Comparison of ENCODE assay signal across 7 cellular contexts in genomic region chr21:20741445-20741844, GRCh38.
"Had no signal": no experiment of that assay in that cellular context is flagged by ENCODE, and none has a peak within 500 bp of the region (broad histone marks: within the 10 kb centered on the region; RNA-seq: fewer than 3 reads in every experiment).

No MANE protein-coding gene starts in this region.

- H2AFZ ChIP-seq: GM23338 had no signal

- H3K9me3 ChIP-seq: HAP-1 had no signal

- H3K36me3 ChIP-seq: HAP-1 had no signal

- H3K4me2 ChIP-seq: GM23338 had no signal

- ATAC-seq: GM23338, HCT116 had no signal

- H3K27ac ChIP-seq: HL-60 had no signal

- DNase-seq: H7, HFFc6, KG1 had no signal

- H3K4me3 ChIP-seq: GM23338, HAP-1 had no signal
